In the genomic region with DNA sequence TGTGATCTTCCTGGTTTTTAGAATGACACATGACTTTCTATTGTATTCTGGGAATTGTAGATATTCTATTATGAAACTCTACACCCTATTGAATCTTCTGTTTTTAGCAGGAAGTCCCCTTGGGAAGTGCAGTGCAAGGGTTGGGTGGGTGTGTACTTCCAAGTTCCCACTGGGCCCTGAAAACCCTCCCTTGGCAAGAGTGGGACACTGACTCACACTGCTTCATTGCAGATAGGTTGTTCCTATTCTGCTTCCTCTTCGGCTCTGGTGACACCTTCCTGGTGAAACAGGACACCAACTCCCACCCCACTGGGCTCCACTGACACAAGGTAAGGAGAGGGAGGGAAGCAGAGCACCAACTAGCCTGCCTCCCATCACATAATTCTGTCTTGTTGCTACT, we compare ENCODE assay signal across 11 cellular contexts.
A peak's percentile ranks its signal among the peaks of the same experiment; 100 is the strongest.
DNase-seq lines count a peak whose midpoint lies in the region; ATAC-seq and TF ChIP-seq lines count a peak whose summit lies in the region.
"Had no signal": no experiment of that assay in that cellular context is flagged by ENCODE, and none has a peak within 500 bp of the region (broad histone marks: within the 10 kb centered on the region; RNA-seq: fewer than 3 reads in every experiment).

No MANE protein-coding gene starts in this region.

- no peaks in the 10 kb centered on the region for H3K9me3 ChIP-seq in gastrocnemius medialis

- TF ChIP-seq POLR2A in gastrocnemius medialis (IDR thresholded peaks at IDR 0.05): no peak

- H3K27ac ChIP-seq in HL-60 (replicated peaks) (no peak overlapping the region), gastrocnemius medialis (peak overlapping the region; percentile 54 to 76 (median 62))

- H3K4me3 ChIP-seq in HL-60 (replicated peaks; ENCODE audit: insufficient read depth, low read length) (no peak overlapping the region), gastrocnemius medialis (peak overlapping the region in 1 of 4 donors; percentile 10)

- intact Hi-C loops in left cardiac atrium (cut with DNase I): no loop called here
- intact Hi-C loops in gastrocnemius medialis (cut with DNase I; ENCODE audit: low total_unique reads): no loop called here

- H3K36me3 ChIP-seq in gastrocnemius medialis: no peaks in the 10 kb centered on the region

- in situ Hi-C loops in gastrocnemius medialis (cut with MboI; ENCODE audit: low sequenced_read_pairs in 4 of 4): no loop called here

- H3K27me3 ChIP-seq in HL-60 (ENCODE audit: insufficient read depth, poor library complexity, severe bottlenecking): no peaks in the 10 kb centered on the region
- H3K27me3 ChIP-seq in gastrocnemius medialis: no peaks in the 10 kb centered on the region

- H3K4me1 ChIP-seq in gastrocnemius medialis: peaks cover 0 to 5% of the 10 kb centered on the region in 2 donors

- TF ChIP-seq CTCF in HL-60 (IDR thresholded peaks at IDR 0.05; ENCODE audit: insufficient read depth, low read length) (no peak), gastrocnemius medialis (IDR thresholded peaks at IDR 0.05 in 4 of 5, conservative IDR thresholded peaks at IDR 0.05 in 1 of 5) (no peak)

- ATAC-seq in left cardiac atrium: peak; percentile 84 to 97
- peak; percentile 90 to 91 for ATAC-seq in gastrocnemius medialis
- no peak for ATAC-seq in GM19467 (IDR thresholded peaks at IDR 0.05; ENCODE audit: unreplicated experiment)
- no peak for ATAC-seq in GM19035 (IDR thresholded peaks at IDR 0.05; ENCODE audit: unreplicated experiment)
- no peak for ATAC-seq in GM18861 (IDR thresholded peaks at IDR 0.05; ENCODE audit: unreplicated experiment)

- DNase-seq in HL-60 (ENCODE audit: low read depth in 1 of 2, low spot score in 1 of 2) (peak; percentile 38 to 62), UCSD-AML1 (lab: John Stamatoyannopoulos, UW; ENCODE audit: unreplicated experiment) (peak; percentile 17), left cardiac atrium (peak; percentile 84), gastrocnemius medialis (peak; percentile 44 to 63), 8988T (no peak)
- DNase-seq: activated CD4-positive, alpha-beta T cell treated with anti-CD3 and anti-CD28 coated beads, Interleukin-2, amount 50 U/mL, for 4 hours; Karpas-422; SIG-M5 had no signal

Comparison
In these comparisons a context has a peak if more than half of its experiments do, and no peak if none do; other contexts are left out.
1. ATAC-seq: peak in left cardiac atrium (2 of 2) and gastrocnemius medialis (2 of 2); none in GM19467 (single experiment), GM19035 (single experiment) and GM18861 (single experiment).